In genomic region chr10:61766927-61767326, GRCh38 we compare ENCODE assay signal across 27 cellular contexts.
"Had no signal": no experiment of that assay in that cellular context is flagged by ENCODE, and none has a peak within 500 bp of the region (broad histone marks: within the 10 kb centered on the region; RNA-seq: fewer than 3 reads in every experiment).

No MANE protein-coding gene starts in this region.

- H3K36me3 ChIP-seq: esophagus squamous epithelium, heart right ventricle, left lung, ovary, sigmoid colon, tibial artery had no signal

- H3K4me3 Mint-ChIP-seq: effector memory CD8-positive, alpha-beta T cell; naive thymus-derived CD8-positive, alpha-beta T cell; nephron progenitor cell; stimulated activated effector memory CD8-positive, alpha-beta T cell treated with anti-CD3 and anti-CD28 coated beads, Interleukin-12 subunit alpha, Interleukin-12 subunit beta, amount 100 ng/mL, for 72 hours; type B pancreatic cell had no signal

- H3K27ac Mint-ChIP-seq: effector memory CD8-positive, alpha-beta T cell; nephron progenitor cell; stimulated activated effector memory CD8-positive, alpha-beta T cell treated with anti-CD3 and anti-CD28 coated beads, Interleukin-12 subunit alpha, Interleukin-12 subunit beta, amount 100 ng/mL, for 72 hours; type B pancreatic cell had no signal

- H3K4me3 ChIP-seq: coronary artery, esophagus squamous epithelium, heart right ventricle, left lung, ovary, psoas muscle, sigmoid colon, testis, tibial artery had no signal

- ATAC-seq: effector memory CD8-positive, alpha-beta T cell; heart right ventricle; left cardiac atrium; naive thymus-derived CD8-positive, alpha-beta T cell; psoas muscle; right cardiac atrium; stimulated activated effector memory CD8-positive, alpha-beta T cell treated with anti-CD3 and anti-CD28 coated beads, Interleukin-12 subunit alpha, Interleukin-12 subunit beta, amount 100 ng/mL, for 72 hours; stimulated activated naive CD8-positive, alpha-beta T cell treated with anti-CD3 and anti-CD28 coated beads, Interleukin-15, Interleukin-2, amounts not matched to agents 100 U/mL and 50 U/mL, for 24 hours had no signal

- DNase-seq: dermis blood vessel endothelial cell; effector memory CD8-positive, alpha-beta T cell; esophagus squamous epithelium; foreskin melanocyte; glutamatergic neuron; heart right ventricle; hippocampal formation; left cardiac atrium; left lung; mesendoderm; naive thymus-derived CD8-positive, alpha-beta T cell; nephron progenitor cell; nucleus accumbens; ovary; posterior cingulate gyrus; psoas muscle; right cardiac atrium; sigmoid colon; stimulated activated CD4-positive, alpha-beta T cell treated with anti-CD3 and anti-CD28 coated beads, Interleukin-2, amount 100 ng/mL, for 24 hours; stimulated activated CD4-positive, alpha-beta T cell treated with anti-CD3 and anti-CD28 coated beads, Interleukin-4, amount 100 ng/mL, for 24 hours; stimulated activated naive CD8-positive, alpha-beta T cell treated with anti-CD3 and anti-CD28 coated beads, Interleukin-15, Interleukin-2, amounts not matched to agents 100 U/mL and 50 U/mL, for 24 hours; substantia nigra; testis; tibial artery had no signal

- H3K9me3 ChIP-seq: esophagus squamous epithelium, heart right ventricle, left lung, ovary, psoas muscle, sigmoid colon, testis, tibial artery had no signal

- H3K4me1 ChIP-seq: heart right ventricle, left lung, psoas muscle, sigmoid colon, testis had no signal

- H3K9me3 Mint-ChIP-seq: effector memory CD8-positive, alpha-beta T cell; naive thymus-derived CD8-positive, alpha-beta T cell; nephron progenitor cell; stimulated activated effector memory CD8-positive, alpha-beta T cell treated with anti-CD3 and anti-CD28 coated beads, Interleukin-12 subunit alpha, Interleukin-12 subunit beta, amount 100 ng/mL, for 72 hours; type B pancreatic cell had no signal

- H3K27me3 ChIP-seq: esophagus squamous epithelium, heart right ventricle, left lung, ovary, sigmoid colon, testis, tibial artery had no signal

- H3K27ac ChIP-seq: coronary artery, esophagus squamous epithelium, heart right ventricle, left lung, ovary, psoas muscle, sigmoid colon, testis, tibial artery had no signal

- H3K36me3 Mint-ChIP-seq: naive thymus-derived CD8-positive, alpha-beta T cell; type B pancreatic cell had no signal

- H3K27me3 Mint-ChIP-seq: effector memory CD8-positive, alpha-beta T cell; type B pancreatic cell had no signal
